Comparison of ENCODE assay signal across 26 cellular contexts in genomic region chr6:5492356-5492755, GRCh38.
"Had no signal": no experiment of that assay in that cellular context is flagged by ENCODE, and none has a peak within 500 bp of the region (broad histone marks: within the 10 kb centered on the region; RNA-seq: fewer than 3 reads in every experiment).

No MANE protein-coding gene starts in this region.

- H3K4me3 ChIP-seq: colonic mucosa, esophagus squamous epithelium, gastrocnemius medialis, heart right ventricle, left lung, lower lobe of right lung, mucosa of descending colon had no signal

- H3K36me3 ChIP-seq: colonic mucosa, gastrocnemius medialis, left lung had no signal

- H3K27me3 ChIP-seq: colonic mucosa, esophagus squamous epithelium, gastrocnemius medialis, heart right ventricle, left lung had no signal

- ATAC-seq: effector memory CD8-positive, alpha-beta T cell; esophagus mucosa; gastrocnemius medialis; left cardiac atrium; left lung; left ventricle myocardium superior; lower lobe of right lung; mucosa of descending colon had no signal

- H3K9me3 ChIP-seq: colonic mucosa, esophagus squamous epithelium, gastrocnemius medialis, heart right ventricle, left lung, lower lobe of right lung, mucosa of descending colon had no signal

- H3K4me1 ChIP-seq: colonic mucosa, esophagus squamous epithelium, left lung, lower lobe of right lung had no signal

- H3K27ac ChIP-seq: colonic mucosa, epithelial cell of prostate, esophagus squamous epithelium, gastrocnemius medialis, heart right ventricle, left lung, lower lobe of right lung had no signal

- DNase-seq: colonic mucosa; cortex of kidney; effector CD8-positive, alpha-beta T cell; effector memory CD8-positive, alpha-beta T cell; endodermal cell; erythroblast; esophagus squamous epithelium; foreskin fibroblast; foreskin melanocyte; gastrocnemius medialis; glutamatergic neuron; head of caudate nucleus; heart right ventricle; hippocampal formation; left cardiac atrium; left lung; left ventricle myocardium superior; lower lobe of right lung; mesenchymal stem cell; mucosa of descending colon; naive B cell had no signal

- FAIRE-seq: endometrium, islet of Langerhans, keratinocyte had no signal
